In genomic region chr11:60775420-60775961, GRCh38 we compare ENCODE assay signal across 1 cellular context.
TF ChIP-seq lines count a peak whose summit lies in the region.

No MANE protein-coding gene starts in this region.

TF ChIP-seq in GM23338, 12 proteins besides CTCF, POLR2A, EP300 and RAD21 (continued from another document):
- no peak for TF ChIP-seq ZNF462 (CRISPR knock-in tag; IDR thresholded peaks at IDR 0.05)
- no peak for TF ChIP-seq JUNB (IDR thresholded peaks at IDR 0.05; ENCODE audit: unreplicated experiment)
- no peak for TF ChIP-seq ZNF331 (CRISPR knock-in tag; IDR thresholded peaks at IDR 0.05; ENCODE audit: low read depth)
- no peak for TF ChIP-seq REST (IDR thresholded peaks at IDR 0.05; ENCODE audit: unreplicated experiment)
- TF ChIP-seq NANOG (IDR thresholded peaks at IDR 0.05; ENCODE audit: borderline replicate concordance) = no peak
- no peak for TF ChIP-seq EZH2phosphoT487 (IDR thresholded peaks at IDR 0.05; ENCODE audit: unreplicated experiment)
- TF ChIP-seq STAT1 (IDR thresholded peaks at IDR 0.05; ENCODE audit: unreplicated experiment) = no peak
- no peak for TF ChIP-seq ZNF114 (CRISPR knock-in tag; IDR thresholded peaks at IDR 0.05)
TF ChIP-seq in GM23338: peak in this region for 0.
